Comparison of ENCODE assay signal across 8 cellular contexts in the genomic region with DNA sequence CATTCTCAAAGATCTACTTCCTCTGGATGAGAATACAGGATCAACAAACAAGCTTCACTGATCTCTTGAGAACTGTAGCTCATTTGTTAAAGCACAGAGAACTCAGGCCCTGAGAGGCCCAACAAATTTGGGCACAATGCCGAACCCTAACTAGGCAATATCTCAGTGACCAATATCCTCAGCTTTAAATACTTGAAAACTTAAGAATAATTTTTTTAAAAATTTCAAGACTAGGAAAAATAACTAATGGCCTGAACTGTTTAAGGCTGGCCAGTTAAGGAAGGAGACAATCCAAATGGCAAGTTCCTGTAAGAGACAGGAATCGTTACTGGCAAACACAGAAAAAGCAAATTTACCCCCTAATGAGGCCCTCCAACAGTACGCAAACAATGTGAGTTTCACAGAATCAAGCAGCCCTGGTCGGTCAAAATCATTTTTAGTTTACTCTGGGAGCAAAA. TPM values are rescaled to one million over a fixed set of nuclear protein-coding genes. Genes with fewer than 3 reads are reported as not detected.
DNase-seq lines count a peak whose midpoint lies in the region; ATAC-seq and TF ChIP-seq lines count a peak whose summit lies in the region.

No MANE protein-coding gene starts in this region.

- H3K9me3 ChIP-seq in SJCRH30 (replicated peaks) (no peaks in the 10 kb centered on the region), neuron (ENCODE audit: low read length) (no peaks in the 10 kb centered on the region)

- H2AFZ ChIP-seq in neuron (ENCODE audit: low read depth, low read length): no peak overlapping the region

- peak overlapping the region; percentile 73 for H3K27ac ChIP-seq in SJCRH30

- TF ChIP-seq CTCF in fibroblast of villous mesenchyme (IDR thresholded peaks at IDR 0.05; ENCODE audit: insufficient read depth, low read depth, low read length): no peak

- no peak for ATAC-seq in HG03342 (IDR thresholded peaks at IDR 0.05; ENCODE audit: unreplicated experiment)
- no peak for ATAC-seq in GM21447 (IDR thresholded peaks at IDR 0.05; ENCODE audit: unreplicated experiment)
- ATAC-seq in GM21786 (IDR thresholded peaks at IDR 0.05; ENCODE audit: unreplicated experiment): no peak

- peaks cover 5% of the 10 kb centered on the region; the same call in 1 of the 2 replicates for H3K36me3 ChIP-seq in SJCRH30
- H3K36me3 ChIP-seq in neuron (ENCODE audit: insufficient read depth, low read length): peaks cover 7% of the 10 kb centered on the region

- H3K4me3 ChIP-seq in SJCRH30 (peak overlapping the region; percentile 46), fibroblast of villous mesenchyme (ENCODE audit: low read depth, low read length) (peak overlapping the region; percentile 39), neuron (ENCODE audit: low read length) (peak overlapping the region; percentile 24)

- no peaks in the 10 kb centered on the region for H3K27me3 ChIP-seq in SJCRH30
- no peaks in the 10 kb centered on the region for H3K27me3 ChIP-seq in neuron (ENCODE audit: insufficient read depth, low read length)

- H3K4me1 ChIP-seq in SJCRH30 (peaks cover 22% of the 10 kb centered on the region), neuron (ENCODE audit: insufficient read depth, low read length) (peaks cover 23% of the 10 kb centered on the region)

- DNase-seq in AG08395 (ENCODE audit: low spot score) (peak; percentile 27), SJCRH30 (peak; percentile 36 to 75), fibroblast of villous mesenchyme (ENCODE audit: low read depth) (peak; percentile 31), RPMI8226 (no peak)

RNA-seq across cellular contexts. Expression of gene NT5C2, which starts 39.7 kb away (rescaled TPM):
- total RNA-seq in SJCRH30 (2014; rRNA removed; shearing (Covaris generic)): 77.0 and 78.4 TPM in 2 replicates
- 64.4 and 92.0 TPM in 2 replicates for total RNA-seq in fibroblast of villous mesenchyme
